In genomic region chr1:17069452-17070162, GRCh38 we compare ENCODE assay signal across 21 cellular contexts. TPM values are rescaled to one million over a fixed set of nuclear protein-coding genes. Genes with fewer than 3 reads are reported as not detected.
DNase-seq lines count a peak whose midpoint lies in the region; ATAC-seq, FAIRE-seq and TF ChIP-seq lines count a peak whose summit lies in the region.
"Had no signal": no experiment of that assay in that cellular context is flagged by ENCODE, and none has a peak within 500 bp of the region (broad histone marks: within the 10 kb centered on the region; RNA-seq: fewer than 3 reads in every experiment).

No MANE protein-coding gene starts in this region.

- ATAC-seq in K562 = no peak
- no peak for ATAC-seq in HG03175 (IDR thresholded peaks at IDR 0.05; ENCODE audit: unreplicated experiment)
- ATAC-seq in gastrocnemius medialis = no peak
- ATAC-seq: A549; CD8-positive, alpha-beta T cell; GM23338 had no signal

- peak; percentile 5 for FAIRE-seq in GM12891 (lab: Jason Lieb, UNC)
- no peak for FAIRE-seq in K562 (lab: Jason Lieb, UNC)
- FAIRE-seq in H1 (lab: Jason Lieb, UNC) = no peak
- FAIRE-seq: A549, G401.6, H54 had no signal

- in situ Hi-C loops in K562 (cut with MboI) (no loop called here), gastrocnemius medialis (cut with MboI; ENCODE audit: low sequenced_read_pairs in 4 of 4) (loop anchor here in 1 of 4 donors (10.0 kb wide), 1 partner anchor 55 kb away; no protein-coding TSS in a partner anchor)

- H4K20me1 ChIP-seq in K562 (replicated peaks; ENCODE audit: control insufficient read depth, insufficient read depth, low read length) (no peaks in the 10 kb centered on the region; the same call in 1 of the 2 replicates), H1 (replicated peaks in 1 of 2; ENCODE audit: control insufficient read depth in 1 of 2, insufficient read depth in 2 of 2, low read length in 2 of 2) (no peaks in the 10 kb centered on the region), osteoblast (ENCODE audit: insufficient read depth, low read length) (no peaks in the 10 kb centered on the region)

- no peak overlapping the region for H3K23ac ChIP-seq in H1 (ENCODE audit: insufficient read length)

- H3K27me3 ChIP-seq in K562 (ENCODE audit: control insufficient read depth in 2 of 2, insufficient read depth in 2 of 2, low read length in 2 of 2) (peaks cover 43 to 67% of the 10 kb centered on the region in 2 experiments), H1 (replicated peaks in 1 of 4; ENCODE audit: control insufficient read depth in 3 of 4, extremely low read depth in 1 of 4, insufficient read depth in 3 of 4, low read length in 3 of 4) (no peaks in the 10 kb centered on the region), osteoblast (ENCODE audit: insufficient read depth, low read length) (no peaks in the 10 kb centered on the region), gastrocnemius medialis (no peaks in the 10 kb centered on the region)

- H2BK15ac ChIP-seq in H1 (ENCODE audit: low read length) = no peak overlapping the region

- intact Hi-C loops in K562 (cut with micrococcal nuclease) (no loop called here), gastrocnemius medialis (cut with DNase I; ENCODE audit: low total_unique reads) (no loop called here)

- H2BK20ac ChIP-seq in H1 (ENCODE audit: low read length) = no peak overlapping the region

- H3K79me1 ChIP-seq in H1 (ENCODE audit: low read depth, low read length) = no peaks in the 10 kb centered on the region

- H3K9ac ChIP-seq in K562 (ENCODE audit: insufficient read depth in 1 of 2, low read depth in 2 of 2, low read length in 2 of 2) = no peak overlapping the region
- no peak overlapping the region for H3K9ac ChIP-seq in H1 (replicated peaks in 1 of 4; ENCODE audit: extremely low read depth in 1 of 4, low read depth in 3 of 4, low read length in 3 of 4)

- H3K4me3 ChIP-seq in K562 (no peak overlapping the region), H1 (ENCODE audit: extremely low read depth in 1 of 4, insufficient read depth in 2 of 4, low read depth in 3 of 4, low read length in 4 of 4) (no peak overlapping the region), osteoblast (ENCODE audit: insufficient read depth, low read length) (no peak overlapping the region), gastrocnemius medialis (no peak overlapping the region)
- H3K4me3 ChIP-seq: A549, GM23338, HAP-1 had no signal

- H3K4me1 ChIP-seq in K562 (replicated peaks in 1 of 2; ENCODE audit: control insufficient read depth in 2 of 2, insufficient read depth in 2 of 2, low read length in 2 of 2) (0 out of 5 replicates have a peak, but pooled peaks cover 0 to 2% of the 10 kb centered on the region in 2 experiments), H1 (replicated peaks in 1 of 4; ENCODE audit: control insufficient read depth in 3 of 4, insufficient read depth in 4 of 4, low read length in 3 of 4) (no peaks in the 10 kb centered on the region), osteoblast (ENCODE audit: insufficient read depth, low read length) (no peaks in the 10 kb centered on the region), gastrocnemius medialis (peaks cover 3 to 6% of the 10 kb centered on the region in 2 donors)
- H3K4me1 ChIP-seq: A549, Caco-2, HAP-1 had no signal

- no peak overlapping the region for H2BK12ac ChIP-seq in H1 (ENCODE audit: low read depth, low read length)

- WGBS in K562 (ENCODE audit: insufficient coverage, low coverage, missing lambda C conversion rate) = 0% methylated on average over 6 of the region's 6 CpGs
- 92% methylated on average over 6 of the region's 6 CpGs; no CpG with 5 or more reads in 1 of the 2 experiments for WGBS in H1 (ENCODE audit: extremely low coverage in 1 of 2, insufficient coverage in 1 of 2, insufficient read length in 1 of 2, insufficient replicate concordance in 2 of 2, low coverage in 1 of 2, low lambda C conversion rate in 2 of 2, missing lambda C conversion rate in 1 of 2), 2 experiments

- H3K14ac ChIP-seq in H1 (ENCODE audit: insufficient read length) = no peak overlapping the region

- TF ChIP-seq RAD21 in K562 (CRISPR knock-in tag; conservative IDR thresholded peaks at IDR 0.05 in 1 of 2, IDR thresholded peaks at IDR 0.05 in 1 of 2) = no peak
- no peak for TF ChIP-seq RAD21 in H1 (IDR thresholded peaks at IDR 0.05 in 1 of 2, conservative IDR thresholded peaks at IDR 0.05 in 1 of 2; ENCODE audit: low read depth in 2 of 2, low read length in 2 of 2)

- BruUV-seq in K562 (replicated peaks; lab: Mats Ljungman, UMichigan) = no TSS peak

- POLR2A ChIA-PET in K562 (lab: Yijun Ruan, JAX) (interaction anchor here (0.5 to 0.9 kb wide), 3 partner anchors 22 to 49 kb away, joined by 3 to 6 read pairs (median 4); no protein-coding TSS in a partner anchor), H1 (lab: Charles Lee; ENCODE audit: partially characterized antibody) (no interaction called here)

- H3K4ac ChIP-seq in H1 (replicated peaks; ENCODE audit: insufficient read length, low read depth, low read length) = no peak overlapping the region

- H2BK5ac ChIP-seq in H1 (ENCODE audit: low read depth, low read length) = no peak overlapping the region

- H3K27ac ChIP-seq in K562 (ENCODE audit: extremely low read depth, low read depth, low read length) (no peak overlapping the region), H1 (ENCODE audit: low read depth, low read length) (no peak overlapping the region), osteoblast (ENCODE audit: low read depth, low read length) (no peak overlapping the region), gastrocnemius medialis (no peak overlapping the region)
- H3K27ac ChIP-seq: A549, C4-2B had no signal

- no peak overlapping the region for H2AK5ac ChIP-seq in H1 (ENCODE audit: low read depth, low read length)

- H3K79me2 ChIP-seq in K562 (ENCODE audit: control insufficient read depth, insufficient read depth, low read length) (no peaks in the 10 kb centered on the region), H1 (ENCODE audit: control insufficient read depth in 1 of 2, insufficient read depth in 2 of 2, low read length in 2 of 2) (no peaks in the 10 kb centered on the region), osteoblast (ENCODE audit: insufficient read depth, low read length) (no peaks in the 10 kb centered on the region)

- no peaks in the 10 kb centered on the region; the same call in 1 of the 2 replicates for H3K9me3 ChIP-seq in K562 (replicated peaks; ENCODE audit: control insufficient read depth, insufficient read depth, low read depth, low read length)
- no peaks in the 10 kb centered on the region for H3K9me3 ChIP-seq in H1 (ENCODE audit: insufficient read depth in 2 of 2, low read depth in 1 of 2, low read length in 1 of 2)
- H3K9me3 ChIP-seq in osteoblast (ENCODE audit: low read depth, low read length) = no peaks in the 10 kb centered on the region
- H3K9me3 ChIP-seq in gastrocnemius medialis = no peaks in the 10 kb centered on the region
- H3K9me3 ChIP-seq: A549 had no signal

- H3K4me2 ChIP-seq in K562 (ENCODE audit: insufficient read depth, low read length) (no peak overlapping the region), H1 (ENCODE audit: insufficient read depth in 1 of 2, low read depth in 2 of 2, low read length in 2 of 2) (no peak overlapping the region), osteoblast (ENCODE audit: insufficient read depth, low read length) (no peak overlapping the region)
- H3K4me2 ChIP-seq: A549, GM23338 had no signal

- H3K9me1 ChIP-seq in K562 (ENCODE audit: control insufficient read depth, insufficient read depth, low read length) = no peaks in the 10 kb centered on the region

- H2BK120ac ChIP-seq in H1 (replicated peaks; ENCODE audit: low read depth, low read length) = no peak overlapping the region

- DNase-seq in GM12891 (ENCODE audit: insufficient read length, low spot score) (no peak), K562 (ENCODE audit: extremely low read depth in 1 of 4, low spot score in 3 of 4) (no peak), H1 (ENCODE audit: low read depth in 1 of 2, low spot score in 2 of 2) (no peak), osteoblast (ENCODE audit: insufficient read length, low spot score, missing footprints) (peak; percentile 79), C1 segment of cervical spinal cord (lab: John Stamatoyannopoulos, UW) (no peak), NCI-H524 treated with DMSO at 0.1 percent for 48 hours (lab: John Stamatoyannopoulos, UW) (no peak), gastrocnemius medialis (no peak)
- DNase-seq: 8988T; ACHN; Caco-2; CD4-positive, CD25-positive, alpha-beta regulatory T cell; CD8-positive, alpha-beta T cell; DMS153; DND-41 had no signal

- H3K18ac ChIP-seq in H1 (ENCODE audit: extremely low read depth, low read length) = no peak overlapping the region

- no peak overlapping the region for H4K5ac ChIP-seq in H1 (ENCODE audit: insufficient read length, low read depth, low read length)

- CTCF ChIA-PET in K562 (lab: Yijun Ruan, JAX; ENCODE audit: low intra/inter-chr PET ratio) (no interaction called here), H1 (lab: Charles Lee; ENCODE audit: partially characterized antibody) (interaction anchor here (0.7 to 2.6 kb wide), 5 partner anchors 9 to 356 kb away, joined by 3 to 12 read pairs (median 7); no protein-coding TSS in a partner anchor)

- TF ChIP-seq EP300 in K562 (IDR thresholded peaks at IDR 0.05; ENCODE audit: low read length) (no peak), H1 (IDR thresholded peaks at IDR 0.05; ENCODE audit: borderline replicate concordance in 1 of 2, low read depth in 2 of 2, low read length in 2 of 2) (no peak)

- H3K36me3 ChIP-seq in K562 (ENCODE audit: control insufficient read depth, insufficient read depth, low read length) (no peaks in the 10 kb centered on the region), H1 (ENCODE audit: control insufficient read depth in 2 of 4, insufficient read depth in 4 of 4, low read length in 3 of 4) (no peaks in the 10 kb centered on the region), osteoblast (ENCODE audit: insufficient read depth, low read length) (no peaks in the 10 kb centered on the region), gastrocnemius medialis (peaks cover 0 to 47% of the 10 kb centered on the region in 2 donors)
- H3K36me3 ChIP-seq: HAP-1 had no signal

- peak overlapping the region; percentile 71; the same call in 1 of the 2 replicates for H4K8ac ChIP-seq in H1 (ENCODE audit: extremely low read depth, insufficient read depth, low read length)

- no peak overlapping the region for H4K91ac ChIP-seq in H1 (replicated peaks; ENCODE audit: insufficient read length, low read length)

- H3K56ac ChIP-seq in H1 (replicated peaks; ENCODE audit: insufficient read length, low read depth, low read length) = no peak overlapping the region

- H2AFZ ChIP-seq in K562 (ENCODE audit: low read depth, low read length) = no peak overlapping the region
- no peak overlapping the region for H2AFZ ChIP-seq in H1 (ENCODE audit: low read length)
- H2AFZ ChIP-seq in osteoblast (ENCODE audit: low read length) = no peak overlapping the region
- H2AFZ ChIP-seq: GM23338 had no signal

- no peak for TF ChIP-seq CTCF in K562 (IDR thresholded peaks at IDR 0.05 in 2 of 3, conservative IDR thresholded peaks at IDR 0.05 in 1 of 3; ENCODE audit: insufficient read depth in 2 of 3, low read depth in 1 of 3, low read length in 3 of 3)
- no peak for TF ChIP-seq CTCF in H1 (IDR thresholded peaks at IDR 0.05; ENCODE audit: control extremely low read depth in 1 of 3, insufficient read depth in 1 of 3, low read depth in 1 of 3, low read length in 3 of 3)
- no peak for TF ChIP-seq CTCF in osteoblast (IDR thresholded peaks at IDR 0.05; ENCODE audit: extremely low read depth, low read depth, low read length)
- TF ChIP-seq CTCF in gastrocnemius medialis (IDR thresholded peaks at IDR 0.05 in 4 of 5, conservative IDR thresholded peaks at IDR 0.05 in 1 of 5) = no peak

- TF ChIP-seq POLR2A in GM12891 (IDR thresholded peaks at IDR 0.05; ENCODE audit: low read depth, low read length) (no peak), K562 (conservative IDR thresholded peaks at IDR 0.05) (no peak), H1 (IDR thresholded peaks at IDR 0.05; ENCODE audit: control extremely low read depth in 1 of 2, low read depth in 2 of 2, low read length in 2 of 2) (no peak), gastrocnemius medialis (IDR thresholded peaks at IDR 0.05) (no peak)

- no peaks in the 10 kb centered on the region for H3K23me2 ChIP-seq in H1 (ENCODE audit: low read depth, low read length)

RNA-seq across cellular contexts. Expression of gene SDHB, which starts 15.8 kb away (rescaled TPM):
- 92.5 TPM for polyA plus RNA-seq in GM12891 (2012; ENCODE audit: low read depth, missing spikeins)
- total RNA-seq in K562 (2011; cell fraction: chromatin; rRNA removed; ENCODE audit: low replicate concordance) = 91.4 and 102 TPM in 2 replicates
- total RNA-seq in K562 (2011; cell fraction: nucleolus; rRNA removed) = 89.1 and 94.7 TPM in 2 replicates
- total RNA-seq in K562 (2011; cell fraction: nucleoplasm; rRNA removed) = 110 and 139 TPM in 2 replicates
- 351 and 360 TPM in 2 replicates for total RNA-seq in K562 (2014; rRNA removed)
- 396 and 465 TPM in 2 replicates for total RNA-seq in K562 (2014; rRNA removed; fragmentation: Illumina TruSeq; extraction: Trizol)
- total RNA-seq in K562 (2015; rRNA removed; fragmentation: Illumina TruSeq; extraction: Trizol) = 365 and 377 TPM in 2 replicates
- total RNA-seq in K562 (2021) = 263 and 299 TPM in 2 replicates
- 453 and 554 TPM in 2 replicates for polyA plus RNA-seq in K562 (2011; rRNA removed)
- polyA plus RNA-seq in K562 (2011; cell fraction: cytosol; rRNA removed) = 249 and 308 TPM in 2 replicates
- polyA plus RNA-seq in K562 (2011; cell fraction: nucleus; rRNA removed) = 138 and 220 TPM in 2 replicates
- 229 and 275 TPM in 2 replicates for polyA plus RNA-seq in K562 (2012)
- polyA plus RNA-seq in K562 (2014; fragmentation: Illumina TruSeq; extraction: Trizol) = 373 and 453 TPM in 2 replicates
- polyA plus RNA-seq in K562 (2014; fragmentation: Nextera tagmentation; extraction: Ambion mirVana) = 100 to 1,000 TPM; 207 to 339 TPM
- polyA plus RNA-seq in K562 (2014; rRNA removed) = 390 and 400 TPM in 2 replicates
- polyA minus RNA-seq in K562 (2011; rRNA and poly(A)+ RNA removed) = 703 TPM in 2 replicates
- 133 and 188 TPM in 2 replicates for polyA minus RNA-seq in K562 (2011; cell fraction: cytosol; rRNA and poly(A)+ RNA removed)
- polyA minus RNA-seq in K562 (2011; cell fraction: nucleus; rRNA and poly(A)+ RNA removed) = 40.4 and 84.2 TPM in 2 replicates
- total RNA-seq in H1 (2021; fragmentation: NEBNext Ultra II Directional; extraction: Animal tissue kit (Norgen Biotek cat#: 25700)) = 90.7 and 98.7 TPM in 2 replicates
- polyA plus RNA-seq in H1 (2011; rRNA removed) = 67.1 and 84.0 TPM in 2 replicates
- polyA plus RNA-seq in H1 (2011; cell fraction: cytosol; rRNA removed) = 94.6 TPM
- polyA plus RNA-seq in H1 (2011; cell fraction: nucleus; rRNA removed) = 57.2 TPM
- polyA plus RNA-seq in H1 (2012, experiment 1 of 2) = 73.0 to 88.0 TPM (median 79.9 TPM) in 4 replicates
- polyA plus RNA-seq in H1 (2012, experiment 2 of 2) = 65.6 TPM
- polyA plus RNA-seq in H1 (2013, experiment 1 of 2) = 100 TPM
- 91.9 TPM for polyA plus RNA-seq in H1 (2013, experiment 2 of 2)
- 121 and 172 TPM in 2 replicates for polyA minus RNA-seq in H1 (2011; rRNA and poly(A)+ RNA removed)
- polyA minus RNA-seq in H1 (2011; cell fraction: cytosol; rRNA and poly(A)+ RNA removed) = 41.2 TPM
- 36.9 TPM for polyA minus RNA-seq in H1 (2011; cell fraction: nucleus; rRNA and poly(A)+ RNA removed)
- total RNA-seq in osteoblast = 87.6 and 87.8 TPM in 2 replicates
- total RNA-seq in gastrocnemius medialis = 100 to 1,000 TPM; 238 to 405 (median 328) TPM

RNA-seq across cellular contexts. Expression of gene PADI2, which starts 49.6 kb away (rescaled TPM):
- polyA plus RNA-seq in GM12891 (2012; ENCODE audit: low read depth, missing spikeins) = 0.28 TPM
- total RNA-seq in K562 (2011; cell fraction: chromatin; rRNA removed; ENCODE audit: low replicate concordance) = not detected in 2 replicates
- not detected in 2 replicates for total RNA-seq in K562 (2011; cell fraction: nucleolus; rRNA removed)
- total RNA-seq in K562 (2011; cell fraction: nucleoplasm; rRNA removed) = not detected in 2 replicates
- total RNA-seq in K562 (2014; rRNA removed) = not detected in 2 replicates
- total RNA-seq in K562 (2014; rRNA removed; fragmentation: Illumina TruSeq; extraction: Trizol) = not detected in 2 replicates
- total RNA-seq in K562 (2015; rRNA removed; fragmentation: Illumina TruSeq; extraction: Trizol) = not detected in 2 replicates
- 0.11 and 0.13 TPM in 2 replicates for total RNA-seq in K562 (2021)
- polyA plus RNA-seq in K562 (2011; rRNA removed) = 0.01 TPM in 2 replicates
- polyA plus RNA-seq in K562 (2011; cell fraction: cytosol; rRNA removed) = 0.03 TPM in 1 of 2 replicates, not detected in the other
- polyA plus RNA-seq in K562 (2011; cell fraction: nucleus; rRNA removed) = not detected in 2 replicates
- 0.05 TPM in 1 of 2 replicates, not detected in the other for polyA plus RNA-seq in K562 (2012)
- not detected in 2 replicates for polyA plus RNA-seq in K562 (2014; fragmentation: Illumina TruSeq; extraction: Trizol)
- under 1 TPM; 0.01 TPM for polyA plus RNA-seq in K562 (2014; fragmentation: Nextera tagmentation; extraction: Ambion mirVana)
- polyA plus RNA-seq in K562 (2014; rRNA removed) = not detected in 2 replicates
- not detected in 2 replicates for polyA minus RNA-seq in K562 (2011; rRNA and poly(A)+ RNA removed)
- not detected in 2 replicates for polyA minus RNA-seq in K562 (2011; cell fraction: cytosol; rRNA and poly(A)+ RNA removed)
- not detected in 2 replicates for polyA minus RNA-seq in K562 (2011; cell fraction: nucleus; rRNA and poly(A)+ RNA removed)
- total RNA-seq in H1 (2021; fragmentation: NEBNext Ultra II Directional; extraction: Animal tissue kit (Norgen Biotek cat#: 25700)) = 5.8 and 7.5 TPM in 2 replicates
- polyA plus RNA-seq in H1 (2011; rRNA removed) = 1.6 and 2.5 TPM in 2 replicates
- 1.8 TPM for polyA plus RNA-seq in H1 (2011; cell fraction: cytosol; rRNA removed)
- polyA plus RNA-seq in H1 (2011; cell fraction: nucleus; rRNA removed) = 4.4 TPM
- 2.3 to 3.3 TPM (median 2.8 TPM) in 4 replicates for polyA plus RNA-seq in H1 (2012, experiment 1 of 2)
- 2.3 TPM for polyA plus RNA-seq in H1 (2012, experiment 2 of 2)
- 4.0 TPM for polyA plus RNA-seq in H1 (2013, experiment 1 of 2)
- 4.2 TPM for polyA plus RNA-seq in H1 (2013, experiment 2 of 2)
- 2.2 and 3.9 TPM in 2 replicates for polyA minus RNA-seq in H1 (2011; rRNA and poly(A)+ RNA removed)
- polyA minus RNA-seq in H1 (2011; cell fraction: cytosol; rRNA and poly(A)+ RNA removed) = 2.1 TPM
- polyA minus RNA-seq in H1 (2011; cell fraction: nucleus; rRNA and poly(A)+ RNA removed) = 2.8 TPM
- under 0.01 and 0.29 TPM in 2 replicates for total RNA-seq in osteoblast
- total RNA-seq in gastrocnemius medialis = 100 to 1,000 TPM; 156 to 176 (median 171) TPM
- total RNA-seq: CD4-positive, CD25-positive, alpha-beta regulatory T cell; CD8-positive, alpha-beta T cell had no signal

RNA-seq across cellular contexts. Expression of gene ATP13A2, which starts 57.9 kb away (rescaled TPM):
- 9.0 TPM for polyA plus RNA-seq in GM12891 (2012; ENCODE audit: low read depth, missing spikeins)
- total RNA-seq in K562 (2011; cell fraction: chromatin; rRNA removed; ENCODE audit: low replicate concordance) = 34.5 and 126 TPM in 2 replicates
- 139 and 151 TPM in 2 replicates for total RNA-seq in K562 (2011; cell fraction: nucleolus; rRNA removed)
- total RNA-seq in K562 (2011; cell fraction: nucleoplasm; rRNA removed) = 86.6 and 104 TPM in 2 replicates
- total RNA-seq in K562 (2014; rRNA removed) (23.9 and 40.2 TPM in 2 replicates), K562 (2014; rRNA removed; fragmentation: Illumina TruSeq; extraction: Trizol) (7.8 and 9.9 TPM in 2 replicates), K562 (2015; rRNA removed; fragmentation: Illumina TruSeq; extraction: Trizol) (15.5 and 16.3 TPM in 2 replicates), K562 (2021) (48.3 and 56.3 TPM in 2 replicates), osteoblast (30.6 and 34.4 TPM in 2 replicates), gastrocnemius medialis (10 to 100 TPM; 17.9 to 37.0 (median 26.8) TPM)
- polyA plus RNA-seq in K562 (2011; rRNA removed) (10.5 and 27.2 TPM in 2 replicates), K562 (2014; fragmentation: Illumina TruSeq; extraction: Trizol) (22.0 and 35.5 TPM in 2 replicates), K562 (2014; fragmentation: Nextera tagmentation; extraction: Ambion mirVana) (under 1 TPM; 0.36 to 0.45 TPM), K562 (2014; rRNA removed) (26.3 and 28.5 TPM in 2 replicates), H1 (2011; rRNA removed) (83.6 and 137 TPM in 2 replicates)
- polyA plus RNA-seq in K562 (2011; cell fraction: cytosol; rRNA removed) = 21.9 and 44.0 TPM in 2 replicates
- 38.6 and 63.9 TPM in 2 replicates for polyA plus RNA-seq in K562 (2011; cell fraction: nucleus; rRNA removed)
- 38.5 and 53.3 TPM in 2 replicates for polyA plus RNA-seq in K562 (2012)
- 27.1 and 30.6 TPM in 2 replicates for polyA minus RNA-seq in K562 (2011; rRNA and poly(A)+ RNA removed)
- polyA minus RNA-seq in K562 (2011; cell fraction: cytosol; rRNA and poly(A)+ RNA removed) = 65.7 and 89.6 TPM in 2 replicates
- polyA minus RNA-seq in K562 (2011; cell fraction: nucleus; rRNA and poly(A)+ RNA removed) = 19.0 and 32.7 TPM in 2 replicates
- 82.1 and 89.8 TPM in 2 replicates for total RNA-seq in H1 (2021; fragmentation: NEBNext Ultra II Directional; extraction: Animal tissue kit (Norgen Biotek cat#: 25700))
- polyA plus RNA-seq in H1 (2011; cell fraction: cytosol; rRNA removed) = 64.7 TPM
- polyA plus RNA-seq in H1 (2011; cell fraction: nucleus; rRNA removed) = 131 TPM
- 47.7 to 93.4 TPM (median 83.0 TPM) in 4 replicates for polyA plus RNA-seq in H1 (2012, experiment 1 of 2)
- polyA plus RNA-seq in H1 (2012, experiment 2 of 2) = 73.1 TPM
- polyA plus RNA-seq in H1 (2013, experiment 1 of 2) = 78.0 TPM
- 85.3 TPM for polyA plus RNA-seq in H1 (2013, experiment 2 of 2)
- polyA minus RNA-seq in H1 (2011; rRNA and poly(A)+ RNA removed) = 96.7 and 126 TPM in 2 replicates
- 97.8 TPM for polyA minus RNA-seq in H1 (2011; cell fraction: cytosol; rRNA and poly(A)+ RNA removed)
- 55.4 TPM for polyA minus RNA-seq in H1 (2011; cell fraction: nucleus; rRNA and poly(A)+ RNA removed)

Comparison
In these comparisons a context has a peak if more than half of its experiments do, and no peak if none do; other contexts are left out.
1. RNA of gene PADI2, which starts 49.6 kb away (total RNA-seq): 156 to 176 TPM in gastrocnemius medialis; 5.8 to 7.5 TPM in H1, 0.11 to 0.13 TPM in K562 and under 0.01 to 0.29 TPM in osteoblast; every median in the first group is over 10 times any median in the second.